8 cellular contexts compared by ENCODE assay signal in the genomic region with DNA sequence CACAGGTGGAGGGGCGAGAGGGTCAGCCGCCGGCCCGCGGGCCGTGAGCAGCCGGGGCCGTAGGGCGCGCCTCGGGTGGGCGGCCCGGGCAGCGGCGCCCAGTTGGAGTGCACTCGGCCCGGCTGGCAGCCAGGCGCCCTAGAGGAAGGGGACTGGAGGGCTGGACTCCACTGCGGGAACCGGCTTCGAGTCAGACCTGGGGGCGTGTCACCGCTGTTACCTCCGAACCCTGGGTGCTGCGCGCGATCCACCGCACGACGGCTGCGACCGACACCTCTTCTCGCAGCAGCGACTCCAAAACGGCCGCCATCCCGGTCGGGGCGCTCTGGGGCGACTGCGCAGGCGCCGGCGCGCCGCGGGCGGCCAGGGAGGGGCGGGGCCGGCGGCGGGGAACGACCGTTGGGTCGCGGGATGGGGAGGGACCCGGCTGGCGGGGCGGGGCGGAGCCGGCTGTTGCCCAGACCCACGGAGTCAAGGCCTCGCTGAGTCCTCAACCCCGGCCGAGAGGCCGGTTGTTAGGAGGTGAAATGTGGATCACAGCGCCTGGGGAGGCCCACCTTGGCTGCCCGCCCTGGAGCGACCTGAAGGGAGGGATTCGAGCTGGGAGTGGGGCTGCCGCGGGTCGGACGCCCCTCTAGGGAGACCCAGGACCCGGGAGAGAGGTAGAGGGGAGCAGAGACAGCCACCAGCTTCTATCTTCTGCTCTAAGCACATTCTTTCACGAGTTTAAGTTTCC. TPM values are rescaled to one million over a fixed set of nuclear protein-coding genes. Genes with fewer than 3 reads are reported as not detected.
DNase-seq lines count a peak whose midpoint lies in the region; ATAC-seq, FAIRE-seq and TF ChIP-seq lines count a peak whose summit lies in the region.

A gene with protein sequence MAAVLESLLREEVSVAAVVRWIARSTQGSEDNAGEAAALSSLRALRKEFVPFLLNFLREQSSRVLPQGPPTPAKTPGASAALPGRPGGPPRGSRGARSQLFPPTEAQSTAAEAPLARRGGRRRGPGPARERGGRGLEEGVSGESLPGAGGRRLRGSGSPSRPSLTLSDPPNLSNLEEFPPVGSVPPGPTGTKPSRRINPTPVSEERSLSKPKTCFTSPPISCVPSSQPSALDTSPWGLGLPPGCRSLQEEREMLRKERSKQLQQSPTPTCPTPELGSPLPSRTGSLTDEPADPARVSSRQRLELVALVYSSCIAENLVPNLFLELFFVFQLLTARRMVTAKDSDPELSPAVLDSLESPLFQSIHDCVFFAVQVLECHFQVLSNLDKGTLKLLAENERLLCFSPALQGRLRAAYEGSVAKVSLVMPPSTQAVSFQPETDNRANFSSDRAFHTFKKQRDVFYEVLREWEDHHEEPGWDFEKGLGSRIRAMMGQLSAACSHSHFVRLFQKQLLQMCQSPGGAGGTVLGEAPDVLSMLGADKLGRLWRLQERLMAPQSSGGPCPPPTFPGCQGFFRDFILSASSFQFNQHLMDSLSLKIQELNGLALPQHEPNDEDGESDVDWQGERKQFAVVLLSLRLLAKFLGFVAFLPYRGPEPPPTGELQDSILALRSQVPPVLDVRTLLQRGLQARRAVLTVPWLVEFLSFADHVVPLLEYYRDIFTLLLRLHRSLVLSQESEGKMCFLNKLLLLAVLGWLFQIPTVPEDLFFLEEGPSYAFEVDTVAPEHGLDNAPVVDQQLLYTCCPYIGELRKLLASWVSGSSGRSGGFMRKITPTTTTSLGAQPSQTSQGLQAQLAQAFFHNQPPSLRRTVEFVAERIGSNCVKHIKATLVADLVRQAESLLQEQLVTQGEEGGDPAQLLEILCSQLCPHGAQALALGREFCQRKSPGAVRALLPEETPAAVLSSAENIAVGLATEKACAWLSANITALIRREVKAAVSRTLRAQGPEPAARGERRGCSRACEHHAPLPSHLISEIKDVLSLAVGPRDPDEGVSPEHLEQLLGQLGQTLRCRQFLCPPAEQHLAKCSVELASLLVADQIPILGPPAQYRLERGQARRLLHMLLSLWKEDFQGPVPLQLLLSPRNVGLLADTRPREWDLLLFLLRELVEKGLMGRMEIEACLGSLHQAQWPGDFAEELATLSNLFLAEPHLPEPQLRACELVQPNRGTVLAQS (minus strand): TSS at position 336 of the 736 bp plus-strand sequence. CDS start 26 bp downstream, at position 310.

- DNase-seq in NCI-H2196 treated with DMSO at 0.1 percent for 48 hours (lab: John Stamatoyannopoulos, UW; ENCODE audit: unreplicated experiment), result peak; percentile 15
- DNase-seq in bronchial epithelial cell (ENCODE audit: low read depth), result peak; percentile 61
- peak; percentile 100 for DNase-seq in iPS-NIHi7 (ENCODE audit: extremely low spot score)
- peak; percentile 85 for DNase-seq in small intestine

- H3K27me3 ChIP-seq in bronchial epithelial cell (ENCODE audit: control insufficient read depth, insufficient read depth, low read length) (no peaks in the 10 kb centered on the region), small intestine (ENCODE audit: control insufficient read depth in 2 of 2, insufficient read depth in 2 of 2, low read length in 2 of 2) (no peaks in the 10 kb centered on the region)

- H3K4me1 ChIP-seq in small intestine (ENCODE audit: control insufficient read depth in 2 of 2, insufficient read depth in 1 of 2, low read depth in 1 of 2, low read length in 1 of 2), result peaks cover 0 to 2% of the 10 kb centered on the region in 2 donors

- no peaks in the 10 kb centered on the region for H3K9me3 ChIP-seq in small intestine (ENCODE audit: control insufficient read depth, low read depth)

- FAIRE-seq in bronchial epithelial cell (lab: Jason Lieb, UNC), result no peak
- FAIRE-seq in small intestine (lab: Jason Lieb, UNC), result no peak

- peak; percentile 67 for ATAC-seq in GM18520 (IDR thresholded peaks at IDR 0.05; ENCODE audit: unreplicated experiment)
- peak; percentile 65 for ATAC-seq in HG03064 (IDR thresholded peaks at IDR 0.05; ENCODE audit: low read depth, unreplicated experiment)

- H3K4me3 ChIP-seq in WI38 (ENCODE audit: low read depth, low read length), result peak within 1 kb of the TSS; percentile 82
- H3K4me3 ChIP-seq in bronchial epithelial cell (ENCODE audit: low read depth, low read length), result peak within 1 kb of the TSS; percentile 79
- peak within 1 kb of the TSS; percentile 84 to 91 for H3K4me3 ChIP-seq in small intestine (ENCODE audit: low read depth in 1 of 2, low read length in 2 of 2)

- H3K27ac ChIP-seq in 22Rv1 (peak within 1 kb of the TSS; percentile 71), small intestine (ENCODE audit: low read depth in 1 of 2, low read length in 1 of 2) (peak within 1 kb of the TSS; percentile 69 to 91)

- WGBS in small intestine, 3 donors, result 0 to 1% (median 0%) methylated on average over 55 to 76 of the region's 76 CpGs

- peaks cover 9% of the 10 kb centered on the region for H3K36me3 ChIP-seq in bronchial epithelial cell (ENCODE audit: control insufficient read depth, insufficient read depth, low read length)
- H3K36me3 ChIP-seq in small intestine (ENCODE audit: control insufficient read depth in 2 of 2, insufficient read depth in 2 of 2, low read length in 2 of 2), result peaks cover 0 to 2% of the 10 kb centered on the region in 2 donors

- TF ChIP-seq CTCF in 22Rv1 (IDR thresholded peaks at IDR 0.05) (no peak), WI38 (IDR thresholded peaks at IDR 0.05; ENCODE audit: low read depth, low read length) (no peak), bronchial epithelial cell (IDR thresholded peaks at IDR 0.05; ENCODE audit: insufficient read depth, low read length, severe bottlenecking) (no peak)

RNA-seq across cellular contexts. Expression of the gene that starts here (rescaled TPM):
- 8.7 and 9.0 TPM in 2 replicates for total RNA-seq in bronchial epithelial cell
- 1 to 10 TPM; 3.1 to 6.0 (median 5.7) TPM for polyA plus RNA-seq in small intestine

Comparison
In these comparisons a context has a peak if more than half of its experiments do, and no peak if none do; other contexts are left out.
1. Peak in every context shown above with its lines: DNase-seq, ATAC-seq, H3K4me3 ChIP-seq and H3K27ac ChIP-seq.
2. DNase-seq: peak in every context shown above with its lines; median percentile 100 in iPS-NIHi7; 85 in small intestine; 61 in bronchial epithelial cell; 15 in NCI-H2196 treated with DMSO at 0.1 percent for 48 hours.